ENCODE assay signal across 8 cellular contexts in genomic region chr16:87392823-87393679, GRCh38. TPM values are rescaled to one million over a fixed set of nuclear protein-coding genes. Genes with fewer than 3 reads are reported as not detected.
DNase-seq lines count a peak whose midpoint lies in the region; ATAC-seq and TF ChIP-seq lines count a peak whose summit lies in the region.

No MANE protein-coding gene starts in this region.

- ATAC-seq in HG03139 (IDR thresholded peaks at IDR 0.05; ENCODE audit: unreplicated experiment), result peak; percentile 1
- peak; percentile 4 for ATAC-seq in left lobe of liver
- ATAC-seq in omental fat pad (ENCODE audit: low FRiP score), result no peak

- peaks cover 6% of the 10 kb centered on the region for H3K4me1 ChIP-seq in colonic mucosa

- no peaks in the 10 kb centered on the region for H3K36me3 ChIP-seq in colonic mucosa

- TF ChIP-seq CTCF in colonic mucosa (IDR thresholded peaks at IDR 0.05) (no peak), omental fat pad (IDR thresholded peaks at IDR 0.05) (no peak)

- H3K9ac ChIP-seq in colonic mucosa (ENCODE audit: low read depth in 2 of 2, low read length in 2 of 2), result peak overlapping the region; percentile 91 to 96

- DNase-seq in EL, result peak; percentile 42
- DNase-seq in UCSD-AML1 (lab: John Stamatoyannopoulos, UW; ENCODE audit: unreplicated experiment), result peak; percentile 48
- peak; percentile 57 for DNase-seq in colonic mucosa
- DNase-seq in left lobe of liver (ENCODE audit: low spot score), result peak; percentile 64
- peak; percentile 50 for DNase-seq in stimulated activated CD4-positive, alpha-beta T cell treated with anti-CD3 and anti-CD28 coated beads, Interleukin-4, amount 100 ng/mL, for 24 hours
- no peak for DNase-seq in SHP77 treated with DMSO at 0.1 percent for 48 hours (lab: John Stamatoyannopoulos, UW)
- DNase-seq in omental fat pad (ENCODE audit: low spot score), result no peak

- H3K27ac ChIP-seq in colonic mucosa, result peak overlapping the region; percentile 95

- intact Hi-C loops in colonic mucosa (cut with DNase I), result loop anchor here (5.0 kb wide), 1 partner anchor 76 kb away; the partner anchor contains the start of gene C16orf95

- H3K27me3 ChIP-seq in colonic mucosa, result no peaks in the 10 kb centered on the region

- H3K9me3 ChIP-seq in colonic mucosa, result no peaks in the 10 kb centered on the region

- H3K4me3 ChIP-seq in colonic mucosa, result peak overlapping the region; percentile 59

RNA-seq across cellular contexts. Expression of gene MAP1LC3B, which starts 0.9 kb away (rescaled TPM):
- total RNA-seq in colonic mucosa, result 10 to 100 TPM; 45.0 to 83.0 TPM
- total RNA-seq in left lobe of liver, result 15.1 TPM
- 100 to 1,000 TPM in 2 of 4 donors, 10 to 100 TPM in 2; 73.8 to 123 (median 97.8) TPM for total RNA-seq in omental fat pad

RNA-seq across cellular contexts. Expression of gene FBXO31, which starts 9.5 kb away (rescaled TPM):
- total RNA-seq in colonic mucosa, result 10 to 100 TPM; 35.1 to 52.3 TPM
- 44.6 TPM for total RNA-seq in left lobe of liver
- 100 to 1,000 TPM in 1 of 4 donors, 10 to 100 TPM in 3; 32.8 to 187 (median 61.9) TPM for total RNA-seq in omental fat pad

Comparison
In these comparisons a context has a peak if more than half of its experiments do, and no peak if none do; other contexts are left out.
1. DNase-seq: peak in EL (single experiment), UCSD-AML1 (single experiment), colonic mucosa (single experiment), left lobe of liver (single experiment) and stimulated activated CD4-positive, alpha-beta T cell treated with anti-CD3 and anti-CD28 coated beads, Interleukin-4, amount 100 ng/mL, for 24 hours (single experiment); none in SHP77 treated with DMSO at 0.1 percent for 48 hours (single experiment) and omental fat pad (single experiment).